ENCODE assay signal across 11 cellular contexts in the genomic region with DNA sequence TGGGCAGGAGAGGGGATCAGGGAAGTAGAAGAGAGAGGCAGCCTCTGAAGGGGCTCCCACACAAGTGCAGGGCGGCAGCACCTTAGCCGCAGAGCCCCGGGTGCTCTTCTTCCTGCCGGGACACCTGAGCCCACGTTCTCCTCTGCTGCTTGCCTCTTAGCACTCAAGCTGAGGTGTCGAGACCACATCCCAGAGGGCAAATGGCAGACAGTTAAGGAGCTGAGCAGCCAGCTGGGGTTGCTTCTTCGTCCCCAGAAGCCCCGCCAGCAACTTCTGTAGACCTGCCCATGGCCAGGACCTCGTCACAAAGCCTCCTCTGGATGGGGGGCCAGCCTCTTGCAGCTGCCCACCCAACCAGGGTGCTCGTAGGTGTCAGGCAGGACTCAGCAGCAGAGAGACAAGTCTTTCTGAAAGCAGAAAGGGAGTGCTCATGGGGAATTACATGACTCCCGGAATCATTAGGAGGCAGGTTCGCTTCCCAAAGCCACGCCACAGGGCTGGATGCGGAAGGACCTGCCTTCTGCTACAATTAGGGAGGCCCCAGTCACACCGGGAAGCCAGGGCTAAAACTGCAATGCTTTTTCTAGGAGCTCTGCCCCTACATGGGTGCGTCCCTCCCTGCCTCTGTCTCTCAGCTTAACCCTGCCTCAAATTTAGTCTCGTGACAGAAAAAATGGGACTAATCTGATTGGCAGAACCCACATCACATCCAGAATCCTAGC.
DNase-seq lines count a peak whose midpoint lies in the region; ATAC-seq and TF ChIP-seq lines count a peak whose summit lies in the region.
"Had no signal": no experiment of that assay in that cellular context is flagged by ENCODE, and none has a peak within 500 bp of the region (broad histone marks: within the 10 kb centered on the region; RNA-seq: fewer than 3 reads in every experiment).

No MANE protein-coding gene starts in this region.

- no peaks in the 10 kb centered on the region for H3K36me3 ChIP-seq in BLaER1 treated with 17β-estradiol and CSF1 and Interleukin-3, amounts not matched to agents 10 nM and 100 nM
- H3K36me3 ChIP-seq in mucosa of descending colon (ENCODE audit: low read depth), result no peaks in the 10 kb centered on the region
- H3K36me3 ChIP-seq: tibial artery had no signal

- H3K4me3 ChIP-seq in BLaER1 treated with 17β-estradiol and CSF1 and Interleukin-3, amounts not matched to agents 10 nM and 100 nM, result peak overlapping the region in 9 of 10 experiments; percentile 5 to 49 (median 31); a peak in 13 of 20 replicates
- H3K4me3 ChIP-seq in HL-60 (replicated peaks; ENCODE audit: insufficient read depth, low read length) (no peak overlapping the region), mucosa of descending colon (no peak overlapping the region)
- H3K4me3 ChIP-seq: tibial artery had no signal

- H3K9me3 Mint-ChIP-seq in activated naive CD4-positive, alpha-beta T cell treated with anti-CD3 and anti-CD28 coated beads, Interleukin-2, amount 10 ng/mL, durations not matched to agents 7 days and 5 days, result peaks cover 14% of the 10 kb centered on the region

- H3K4me1 Mint-ChIP-seq in activated naive CD4-positive, alpha-beta T cell treated with anti-CD3 and anti-CD28 coated beads, Interleukin-2, amount 10 ng/mL, durations not matched to agents 7 days and 5 days, result peaks cover 57% of the 10 kb centered on the region

- no peak for DNase-seq in HL-60 (ENCODE audit: low read depth in 1 of 2, low spot score in 1 of 2)
- DNase-seq in activated naive CD4-positive, alpha-beta T cell treated with anti-CD3 and anti-CD28 coated beads, Interleukin-2, amount 10 ng/mL, durations not matched to agents 7 days and 5 days, result peak; percentile 58
- DNase-seq in mucosa of descending colon, result peak in 1 of 3 donors; percentile 49
- no peak for DNase-seq in RKO (ENCODE audit: low spot score)
- no peak for DNase-seq in head of caudate nucleus
- DNase-seq in foreskin keratinocyte, result no peak
- DNase-seq: NCI-H446 treated with DMSO at 0.1 percent for 48 hours had no signal

- H3K9me3 ChIP-seq in BLaER1 treated with 17β-estradiol and CSF1 and Interleukin-3, amounts not matched to agents 10 nM and 100 nM (replicated peaks in 1 of 11), result peaks cover 8 to 25% (median 19%) of the 10 kb centered on the region in 11 experiments
- no peaks in the 10 kb centered on the region for H3K9me3 ChIP-seq in mucosa of descending colon
- H3K9me3 ChIP-seq: tibial artery had no signal

- H3K4me3 Mint-ChIP-seq in activated naive CD4-positive, alpha-beta T cell treated with anti-CD3 and anti-CD28 coated beads, Interleukin-2, amount 10 ng/mL, durations not matched to agents 7 days and 5 days, result no peak overlapping the region

- H4K20me1 ChIP-seq in BLaER1 treated with 17β-estradiol and CSF1 and Interleukin-3, amounts not matched to agents 10 nM and 100 nM, result no peaks in the 10 kb centered on the region

- ATAC-seq in mucosa of descending colon (peak; percentile 61), HG02852 (IDR thresholded peaks at IDR 0.05; ENCODE audit: unreplicated experiment) (no peak), foreskin keratinocyte (no peak)

- H3K27me3 Mint-ChIP-seq in activated naive CD4-positive, alpha-beta T cell treated with anti-CD3 and anti-CD28 coated beads, Interleukin-2, amount 10 ng/mL, durations not matched to agents 7 days and 5 days, result peaks cover 35% of the 10 kb centered on the region

- H3K9ac ChIP-seq in BLaER1 treated with 17β-estradiol and CSF1 and Interleukin-3, amounts not matched to agents 10 nM and 100 nM, result peak overlapping the region; percentile 22 to 69 (median 54); a peak in 19 of 22 replicates

- peak overlapping the region; percentile 24 to 84 (median 74); a peak in 21 of 22 replicates for H3K27ac ChIP-seq in BLaER1 treated with 17β-estradiol and CSF1 and Interleukin-3, amounts not matched to agents 10 nM and 100 nM
- H3K27ac ChIP-seq in HL-60 (replicated peaks), result peak overlapping the region; percentile 45
- H3K27ac ChIP-seq in foreskin keratinocyte, result no peak overlapping the region
- H3K27ac ChIP-seq: C4-2B, tibial artery had no signal

- CTCF ChIA-PET in activated naive CD4-positive, alpha-beta T cell treated with anti-CD3 and anti-CD28 coated beads, Interleukin-2, amount 10 ng/mL, durations not matched to agents 7 days and 5 days (lab: Charles Lee), result interaction anchor here (0.8 to 1.7 kb wide), 3 partner anchors 98 to 394 kb away, joined by 3 to 5 read pairs (median 3); a partner anchor contains a TSS

- no peaks in the 10 kb centered on the region for H3K27me3 ChIP-seq in BLaER1 treated with 17β-estradiol and CSF1 and Interleukin-3, amounts not matched to agents 10 nM and 100 nM
- H3K27me3 ChIP-seq in HL-60 (ENCODE audit: insufficient read depth, poor library complexity, severe bottlenecking), result no peaks in the 10 kb centered on the region
- peaks cover 37% of the 10 kb centered on the region for H3K27me3 ChIP-seq in foreskin keratinocyte
- H3K27me3 ChIP-seq: tibial artery had no signal

- H3K4me2 ChIP-seq in BLaER1 treated with 17β-estradiol and CSF1 and Interleukin-3, amounts not matched to agents 10 nM and 100 nM, result peak overlapping the region; percentile 86 to 100 (median 95)

- H3K36me3 Mint-ChIP-seq in activated naive CD4-positive, alpha-beta T cell treated with anti-CD3 and anti-CD28 coated beads, Interleukin-2, amount 10 ng/mL, durations not matched to agents 7 days and 5 days, result peaks cover 7% of the 10 kb centered on the region

- H3K4me1 ChIP-seq in BLaER1 treated with 17β-estradiol and CSF1 and Interleukin-3, amounts not matched to agents 10 nM and 100 nM, result peaks cover 57 to 93% (median 68%) of the 10 kb centered on the region in 10 experiments
- H3K4me1 ChIP-seq in mucosa of descending colon (ENCODE audit: low read depth), result peaks cover 34% of the 10 kb centered on the region
- no peaks in the 10 kb centered on the region for H3K4me1 ChIP-seq in foreskin keratinocyte

- intact Hi-C loops in mucosa of descending colon (cut with DNase I, micrococcal nuclease), result no loop called here
- intact Hi-C loops in head of caudate nucleus (cut with DNase I), result loop anchor here (10.0 kb wide), 1 partner anchor 95 kb away; no protein-coding TSS in a partner anchor

- TF ChIP-seq CTCF in HL-60 (IDR thresholded peaks at IDR 0.05; ENCODE audit: insufficient read depth, low read length) (no peak), mucosa of descending colon (IDR thresholded peaks at IDR 0.05) (no peak), foreskin keratinocyte (conservative IDR thresholded peaks at IDR 0.05) (no peak)

- H3K27ac Mint-ChIP-seq in activated naive CD4-positive, alpha-beta T cell treated with anti-CD3 and anti-CD28 coated beads, Interleukin-2, amount 10 ng/mL, durations not matched to agents 7 days and 5 days, result peak overlapping the region; percentile 58

Comparison
In these comparisons a context has a peak if more than half of its experiments do, and no peak if none do; other contexts are left out.
1. H3K4me3 ChIP-seq: peak in BLaER1 treated with 17β-estradiol and CSF1 and Interleukin-3, amounts not matched to agents 10 nM and 100 nM (9 of 10); none in HL-60 (single experiment) and mucosa of descending colon (single experiment).